Comparison of ENCODE assay signal across 1 cellular context in genomic region chr5:115336964-115337363, GRCh38.
TF ChIP-seq lines count a peak whose summit lies in the region.

No MANE protein-coding gene starts in this region.

TF ChIP-seq in HepG2, 621 proteins besides CTCF, POLR2A, EP300 and RAD21:
- no peak for TF ChIP-seq ZNF512B (CRISPR knock-in tag; IDR thresholded peaks at IDR 0.05; ENCODE audit: borderline replicate concordance)
- TF ChIP-seq, protein P1, sequence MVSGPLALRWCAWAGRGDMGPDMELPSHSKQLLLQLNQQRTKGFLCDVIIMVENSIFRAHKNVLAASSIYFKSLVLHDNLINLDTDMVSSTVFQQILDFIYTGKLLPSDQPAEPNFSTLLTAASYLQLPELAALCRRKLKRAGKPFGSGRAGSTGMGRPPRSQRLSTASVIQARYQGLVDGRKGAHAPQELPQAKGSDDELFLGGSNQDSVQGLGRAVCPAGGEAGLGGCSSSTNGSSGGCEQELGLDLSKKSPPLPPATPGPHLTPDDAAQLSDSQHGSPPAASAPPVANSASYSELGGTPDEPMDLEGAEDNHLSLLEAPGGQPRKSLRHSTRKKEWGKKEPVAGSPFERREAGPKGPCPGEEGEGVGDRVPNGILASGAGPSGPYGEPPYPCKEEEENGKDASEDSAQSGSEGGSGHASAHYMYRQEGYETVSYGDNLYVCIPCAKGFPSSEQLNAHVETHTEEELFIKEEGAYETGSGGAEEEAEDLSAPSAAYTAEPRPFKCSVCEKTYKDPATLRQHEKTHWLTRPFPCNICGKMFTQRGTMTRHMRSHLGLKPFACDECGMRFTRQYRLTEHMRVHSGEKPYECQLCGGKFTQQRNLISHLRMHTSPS (CRISPR knock-in tag; IDR thresholded peaks at IDR 0.05; ENCODE audit: low read depth): no peak
- no peak for TF ChIP-seq ZNF230 (CRISPR knock-in tag; IDR thresholded peaks at IDR 0.05)
- TF ChIP-seq KLF6 (CRISPR knock-in tag; IDR thresholded peaks at IDR 0.05): no peak
- TF ChIP-seq ZNF607 (CRISPR knock-in tag; IDR thresholded peaks at IDR 0.05; ENCODE audit: borderline replicate concordance): no peak
- no peak for TF ChIP-seq KLF13 (CRISPR knock-in tag; IDR thresholded peaks at IDR 0.05)
- no peak for TF ChIP-seq HIVEP1 (CRISPR knock-in tag; IDR thresholded peaks at IDR 0.05)
- TF ChIP-seq, protein P2, sequence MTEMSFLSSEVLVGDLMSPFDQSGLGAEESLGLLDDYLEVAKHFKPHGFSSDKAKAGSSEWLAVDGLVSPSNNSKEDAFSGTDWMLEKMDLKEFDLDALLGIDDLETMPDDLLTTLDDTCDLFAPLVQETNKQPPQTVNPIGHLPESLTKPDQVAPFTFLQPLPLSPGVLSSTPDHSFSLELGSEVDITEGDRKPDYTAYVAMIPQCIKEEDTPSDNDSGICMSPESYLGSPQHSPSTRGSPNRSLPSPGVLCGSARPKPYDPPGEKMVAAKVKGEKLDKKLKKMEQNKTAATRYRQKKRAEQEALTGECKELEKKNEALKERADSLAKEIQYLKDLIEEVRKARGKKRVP (CRISPR knock-in tag; IDR thresholded peaks at IDR 0.05): no peak
- no peak for TF ChIP-seq ATM (IDR thresholded peaks at IDR 0.05; ENCODE audit: borderline replicate concordance)
- TF ChIP-seq ZNF839 (CRISPR knock-in tag; IDR thresholded peaks at IDR 0.05; ENCODE audit: borderline replicate concordance): no peak
